In the genomic region with DNA sequence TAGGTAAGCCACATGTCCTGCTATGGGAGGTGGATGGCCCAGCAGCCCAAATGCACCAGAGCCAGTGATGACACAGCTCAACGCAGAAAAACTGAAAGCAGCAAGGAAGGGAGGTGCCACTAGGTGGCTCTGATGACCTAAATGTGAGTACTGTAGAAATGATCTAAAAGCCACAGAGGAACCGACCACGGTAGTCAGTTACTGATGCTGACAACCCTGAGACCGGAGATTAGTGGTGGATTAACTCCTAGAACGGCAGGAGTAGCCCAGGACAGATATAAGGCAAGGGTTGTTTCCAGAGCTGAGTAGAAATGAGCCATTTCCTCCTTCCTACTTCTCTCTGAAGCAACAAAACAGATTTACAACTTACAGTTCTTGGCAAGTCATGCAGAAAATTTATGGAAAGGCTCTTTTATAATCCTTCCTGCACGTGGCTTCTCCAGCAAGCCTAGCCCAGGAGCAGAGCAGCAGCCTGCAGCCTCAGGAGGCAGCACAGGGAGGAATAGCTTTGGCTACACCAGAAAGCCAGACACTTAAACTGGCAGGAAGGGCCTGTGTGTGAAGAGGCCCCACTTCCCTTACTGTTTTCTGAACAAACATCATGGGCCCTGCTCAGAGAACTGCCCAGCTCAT, we compare ENCODE assay signal across 8 cellular contexts. TPM values are rescaled to one million over a fixed set of nuclear protein-coding genes. Genes with fewer than 3 reads are reported as not detected.
DNase-seq lines count a peak whose midpoint lies in the region; ATAC-seq, FAIRE-seq and TF ChIP-seq lines count a peak whose summit lies in the region.

No MANE protein-coding gene starts in this region.

- no peaks in the 10 kb centered on the region for H3K79me2 ChIP-seq in K562 (ENCODE audit: control insufficient read depth, insufficient read depth, low read length)

- POLR2A ChIA-PET in K562 (lab: Yijun Ruan, JAX): interaction anchor here (0.7 to 1.4 kb wide), 4 partner anchors 11 to 183 kb away, joined by 3 to 9 read pairs (median 4); a partner anchor contains a TSS

- H3K27ac ChIP-seq in K562 (ENCODE audit: extremely low read depth, low read depth, low read length): peak overlapping the region; percentile 57

- peak; percentile 98 for FAIRE-seq in K562 (lab: Jason Lieb, UNC)

- H3K4me2 ChIP-seq in K562 (ENCODE audit: insufficient read depth, low read length): peak overlapping the region; percentile 5; the same call in 1 of the 2 replicates

- DNase-seq in EL (peak; percentile 81), NCI-H187 (lab: John Stamatoyannopoulos, UW) (peak; percentile 30 to 46), T-helper 22 cell (ENCODE audit: low read depth) (peak; percentile 48), K562 (ENCODE audit: extremely low read depth in 1 of 4, low spot score in 3 of 4) (peak; percentile 70 to 84 (median 76)), iPS DF 19.7 (ENCODE audit: low read depth, low spot score) (peak; percentile 80), skeletal muscle cell (ENCODE audit: low read depth) (peak; percentile 67)

- TF ChIP-seq RAD21 in K562 (CRISPR knock-in tag; conservative IDR thresholded peaks at IDR 0.05 in 1 of 2, IDR thresholded peaks at IDR 0.05 in 1 of 2): peak; percentile 67 to 86

- no peak overlapping the region for H2AFZ ChIP-seq in K562 (ENCODE audit: low read depth, low read length)

- in situ Hi-C loops in K562 (cut with MboI): loop anchor here (5.0 kb wide), 1 partner anchor 457 kb away; no protein-coding TSS in a partner anchor

- H4K20me1 ChIP-seq in K562 (replicated peaks; ENCODE audit: control insufficient read depth, insufficient read depth, low read length): no peaks in the 10 kb centered on the region

- peaks cover 0 to 11% of the 10 kb centered on the region in 2 experiments; a peak in 3 of 5 replicates for H3K4me1 ChIP-seq in K562 (replicated peaks in 1 of 2; ENCODE audit: control insufficient read depth in 2 of 2, insufficient read depth in 2 of 2, low read length in 2 of 2)

- TF ChIP-seq POLR2A in K562 (conservative IDR thresholded peaks at IDR 0.05): no peak

- no peaks in the 10 kb centered on the region for H3K27me3 ChIP-seq in K562 (ENCODE audit: control insufficient read depth in 2 of 2, insufficient read depth in 2 of 2, low read length in 2 of 2)

- peak; percentile 78 to 90 (median 81) for TF ChIP-seq CTCF in K562 (IDR thresholded peaks at IDR 0.05 in 2 of 3, conservative IDR thresholded peaks at IDR 0.05 in 1 of 3; ENCODE audit: insufficient read depth in 2 of 3, low read depth in 1 of 3, low read length in 3 of 3)

- TF ChIP-seq EP300 in K562 (IDR thresholded peaks at IDR 0.05; ENCODE audit: low read length): no peak

- whole genome bisulfite sequencing in K562 (ENCODE audit: insufficient coverage, low coverage, missing lambda C conversion rate): 12% methylated on average over 6 of the region's 6 CpGs

- H3K9ac ChIP-seq in K562 (ENCODE audit: insufficient read depth in 1 of 2, low read depth in 2 of 2, low read length in 2 of 2): peak overlapping the region in 1 of 2 experiments; percentile 29; a peak in 1 of 4 replicates

- no peaks in the 10 kb centered on the region for H3K9me3 ChIP-seq in K562 (replicated peaks; ENCODE audit: control insufficient read depth, insufficient read depth, low read depth, low read length)

- intact Hi-C loops in K562 (cut with micrococcal nuclease): loop anchor here (1.0 to 10.0 kb wide), 4 partner anchors 280 to 544 kb away; a partner anchor contains a TSS

- H3K9me1 ChIP-seq in K562 (ENCODE audit: control insufficient read depth, insufficient read depth, low read length): no peaks in the 10 kb centered on the region

- H3K36me3 ChIP-seq in K562 (ENCODE audit: control insufficient read depth, insufficient read depth, low read length): peaks cover 87% of the 10 kb centered on the region

- BruUV-seq in K562 (replicated peaks; lab: Mats Ljungman, UMichigan): no TSS peak

- ATAC-seq in HG02571 (IDR thresholded peaks at IDR 0.05; ENCODE audit: unreplicated experiment) (peak; percentile 73), K562 (peak; percentile 97), HG03025 (IDR thresholded peaks at IDR 0.05; ENCODE audit: low FRiP score, unreplicated experiment) (no peak)

- H3K4me3 ChIP-seq in K562 (no peak overlapping the region), skeletal muscle cell (ENCODE audit: low read depth, low read length) (no peak overlapping the region)

- CTCF ChIA-PET in K562 (lab: Yijun Ruan, JAX; ENCODE audit: low intra/inter-chr PET ratio): interaction anchor here (0.6 to 0.9 kb wide), 3 partner anchors 457 to 1071 kb away, joined by 3 to 4 read pairs (median 4); no protein-coding TSS in a partner anchor

TF ChIP-seq in K562, 482 proteins besides CTCF, POLR2A, EP300 and RAD21 (continues in another document):
- TF ChIP-seq ATF7 (IDR thresholded peaks at IDR 0.05) (peak; percentile 52), ELF4 (CRISPR knock-in tag; IDR thresholded peaks at IDR 0.05) (no peak), ZFPM2 (CRISPR knock-in tag; IDR thresholded peaks at IDR 0.05) (no peak), ATF1 (CRISPR knock-in tag; IDR thresholded peaks at IDR 0.05) (no peak), ATF1 (tag; IDR thresholded peaks at IDR 0.05) (0 out of 2 replicates have a peak, but pooled peaks have one; percentile 20), HIVEP1 (CRISPR knock-in tag; IDR thresholded peaks at IDR 0.05) (no peak), CAMTA2 (CRISPR knock-in tag; conservative IDR thresholded peaks at IDR 0.05) (no peak), MEIS2 (IDR thresholded peaks at IDR 0.05; ENCODE audit: partially characterized antibody) (peak; percentile 50)
- TF ChIP-seq, protein P1, sequence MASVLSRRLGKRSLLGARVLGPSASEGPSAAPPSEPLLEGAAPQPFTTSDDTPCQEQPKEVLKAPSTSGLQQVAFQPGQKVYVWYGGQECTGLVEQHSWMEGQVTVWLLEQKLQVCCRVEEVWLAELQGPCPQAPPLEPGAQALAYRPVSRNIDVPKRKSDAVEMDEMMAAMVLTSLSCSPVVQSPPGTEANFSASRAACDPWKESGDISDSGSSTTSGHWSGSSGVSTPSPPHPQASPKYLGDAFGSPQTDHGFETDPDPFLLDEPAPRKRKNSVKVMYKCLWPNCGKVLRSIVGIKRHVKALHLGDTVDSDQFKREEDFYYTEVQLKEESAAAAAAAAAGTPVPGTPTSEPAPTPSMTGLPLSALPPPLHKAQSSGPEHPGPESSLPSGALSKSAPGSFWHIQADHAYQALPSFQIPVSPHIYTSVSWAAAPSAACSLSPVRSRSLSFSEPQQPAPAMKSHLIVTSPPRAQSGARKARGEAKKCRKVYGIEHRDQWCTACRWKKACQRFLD (CRISPR knock-in tag; IDR thresholded peaks at IDR 0.05): no peak
- TF ChIP-seq, protein P2, sequence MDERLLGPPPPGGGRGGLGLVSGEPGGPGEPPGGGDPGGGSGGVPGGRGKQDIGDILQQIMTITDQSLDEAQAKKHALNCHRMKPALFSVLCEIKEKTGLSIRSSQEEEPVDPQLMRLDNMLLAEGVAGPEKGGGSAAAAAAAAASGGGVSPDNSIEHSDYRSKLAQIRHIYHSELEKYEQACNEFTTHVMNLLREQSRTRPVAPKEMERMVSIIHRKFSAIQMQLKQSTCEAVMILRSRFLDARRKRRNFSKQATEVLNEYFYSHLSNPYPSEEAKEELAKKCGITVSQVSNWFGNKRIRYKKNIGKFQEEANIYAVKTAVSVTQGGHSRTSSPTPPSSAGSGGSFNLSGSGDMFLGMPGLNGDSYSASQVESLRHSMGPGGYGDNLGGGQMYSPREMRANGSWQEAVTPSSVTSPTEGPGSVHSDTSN (CRISPR knock-in tag; IDR thresholded peaks at IDR 0.05; ENCODE audit: low read depth): no peak
- TF ChIP-seq, protein P2 (tag; conservative IDR thresholded peaks at IDR 0.05; ENCODE audit: low read depth): peak; percentile 62

RNA-seq across cellular contexts. Expression of a gene that starts 13.1 kb away (rescaled TPM):
- total RNA-seq in K562 (2011; cell fraction: chromatin; rRNA removed; ENCODE audit: low replicate concordance): 0.35 TPM in 1 of 2 replicates, not detected in the other
- 0.33 and 0.39 TPM in 2 replicates for total RNA-seq in K562 (2011; cell fraction: nucleolus; rRNA removed)
- total RNA-seq in K562 (2011; cell fraction: nucleoplasm; rRNA removed): 0.81 TPM in 1 of 2 replicates, not detected in the other
- total RNA-seq in K562 (2014; rRNA removed) (not detected in 2 replicates), K562 (2014; rRNA removed; fragmentation: Illumina TruSeq; extraction: Trizol) (not detected in 2 replicates), K562 (2015; rRNA removed; fragmentation: Illumina TruSeq; extraction: Trizol) (not detected in 2 replicates), K562 (2021) (not detected in 2 replicates)
- polyA plus RNA-seq in K562 (2011; rRNA removed) (not detected in 2 replicates), K562 (2014; fragmentation: Illumina TruSeq; extraction: Trizol) (not detected in 2 replicates), K562 (2014; fragmentation: Nextera tagmentation; extraction: Ambion mirVana) (not detected), K562 (2014; rRNA removed) (not detected in 2 replicates)
- polyA plus RNA-seq in K562 (2011; cell fraction: cytosol; rRNA removed): not detected in 2 replicates
- polyA plus RNA-seq in K562 (2011; cell fraction: nucleus; rRNA removed): 0.04 and 0.17 TPM in 2 replicates
- polyA plus RNA-seq in K562 (2012): 0.07 and 0.14 TPM in 2 replicates
- polyA minus RNA-seq in K562 (2011; rRNA and poly(A)+ RNA removed): not detected in 2 replicates
- polyA minus RNA-seq in K562 (2011; cell fraction: cytosol; rRNA and poly(A)+ RNA removed): not detected in 2 replicates
- 0.22 and 0.27 TPM in 2 replicates for polyA minus RNA-seq in K562 (2011; cell fraction: nucleus; rRNA and poly(A)+ RNA removed)
